Comparison of ENCODE assay signal across 1 cellular context in the genomic region with DNA sequence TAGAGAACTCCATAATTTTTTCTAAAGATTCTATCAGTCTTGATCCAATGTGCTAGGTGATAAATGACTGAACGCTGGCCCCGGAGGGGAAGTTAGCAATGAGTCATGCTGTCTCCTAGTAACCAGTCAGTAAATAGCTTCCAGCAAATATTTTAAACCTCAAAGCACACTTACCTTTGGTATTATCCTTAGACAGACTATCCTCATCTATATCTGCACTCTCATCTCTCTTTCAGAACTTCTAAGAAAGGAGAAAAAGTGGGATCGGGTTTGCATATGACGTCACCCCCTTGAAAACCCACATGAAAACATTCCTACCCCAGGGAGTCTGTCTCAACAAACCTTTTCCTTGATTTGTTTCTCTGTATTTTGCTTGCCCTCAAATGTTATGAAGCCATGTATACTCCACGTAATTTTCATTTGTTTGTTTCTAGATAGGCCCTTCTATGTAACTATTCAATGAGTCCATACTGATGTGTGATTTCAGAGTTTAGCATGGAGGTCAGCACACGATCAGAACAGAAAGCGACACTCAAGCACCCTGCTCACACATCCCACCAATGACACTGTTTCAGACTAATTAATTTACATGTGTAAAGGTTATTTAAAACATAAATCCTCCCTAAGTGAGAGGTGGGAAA.
TF ChIP-seq lines count a peak whose summit lies in the region.

No MANE protein-coding gene starts in this region.

TF ChIP-seq in GM12878, 131 proteins besides CTCF, POLR2A, EP300 and RAD21 (continued from another document and continues in another):
- TF ChIP-seq, protein P1, sequence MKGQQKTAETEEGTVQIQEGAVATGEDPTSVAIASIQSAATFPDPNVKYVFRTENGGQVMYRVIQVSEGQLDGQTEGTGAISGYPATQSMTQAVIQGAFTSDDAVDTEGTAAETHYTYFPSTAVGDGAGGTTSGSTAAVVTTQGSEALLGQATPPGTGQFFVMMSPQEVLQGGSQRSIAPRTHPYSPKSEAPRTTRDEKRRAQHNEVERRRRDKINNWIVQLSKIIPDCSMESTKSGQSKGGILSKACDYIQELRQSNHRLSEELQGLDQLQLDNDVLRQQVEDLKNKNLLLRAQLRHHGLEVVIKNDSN (IDR thresholded peaks at IDR 0.05; ENCODE audit: borderline replicate concordance, extremely low read length, insufficient read depth, low read depth, low read length): no peak
- no peak for TF ChIP-seq EGR1 (IDR thresholded peaks at IDR 0.05; ENCODE audit: borderline replicate concordance in 1 of 2, low read depth in 2 of 2, low read length in 2 of 2)
- TF ChIP-seq, protein P2, sequence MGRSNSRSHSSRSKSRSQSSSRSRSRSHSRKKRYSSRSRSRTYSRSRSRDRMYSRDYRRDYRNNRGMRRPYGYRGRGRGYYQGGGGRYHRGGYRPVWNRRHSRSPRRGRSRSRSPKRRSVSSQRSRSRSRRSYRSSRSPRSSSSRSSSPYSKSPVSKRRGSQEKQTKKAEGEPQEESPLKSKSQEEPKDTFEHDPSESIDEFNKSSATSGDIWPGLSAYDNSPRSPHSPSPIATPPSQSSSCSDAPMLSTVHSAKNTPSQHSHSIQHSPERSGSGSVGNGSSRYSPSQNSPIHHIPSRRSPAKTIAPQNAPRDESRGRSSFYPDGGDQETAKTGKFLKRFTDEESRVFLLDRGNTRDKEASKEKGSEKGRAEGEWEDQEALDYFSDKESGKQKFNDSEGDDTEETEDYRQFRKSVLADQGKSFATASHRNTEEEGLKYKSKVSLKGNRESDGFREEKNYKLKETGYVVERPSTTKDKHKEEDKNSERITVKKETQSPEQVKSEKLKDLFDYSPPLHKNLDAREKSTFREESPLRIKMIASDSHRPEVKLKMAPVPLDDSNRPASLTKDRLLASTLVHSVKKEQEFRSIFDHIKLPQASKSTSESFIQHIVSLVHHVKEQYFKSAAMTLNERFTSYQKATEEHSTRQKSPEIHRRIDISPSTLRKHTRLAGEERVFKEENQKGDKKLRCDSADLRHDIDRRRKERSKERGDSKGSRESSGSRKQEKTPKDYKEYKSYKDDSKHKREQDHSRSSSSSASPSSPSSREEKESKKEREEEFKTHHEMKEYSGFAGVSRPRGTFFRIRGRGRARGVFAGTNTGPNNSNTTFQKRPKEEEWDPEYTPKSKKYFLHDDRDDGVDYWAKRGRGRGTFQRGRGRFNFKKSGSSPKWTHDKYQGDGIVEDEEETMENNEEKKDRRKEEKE (IDR thresholded peaks at IDR 0.05): no peak
- TF ChIP-seq STAT3 (IDR thresholded peaks at IDR 0.05; ENCODE audit: low read depth, low read length): no peak
- TF ChIP-seq, protein P3, sequence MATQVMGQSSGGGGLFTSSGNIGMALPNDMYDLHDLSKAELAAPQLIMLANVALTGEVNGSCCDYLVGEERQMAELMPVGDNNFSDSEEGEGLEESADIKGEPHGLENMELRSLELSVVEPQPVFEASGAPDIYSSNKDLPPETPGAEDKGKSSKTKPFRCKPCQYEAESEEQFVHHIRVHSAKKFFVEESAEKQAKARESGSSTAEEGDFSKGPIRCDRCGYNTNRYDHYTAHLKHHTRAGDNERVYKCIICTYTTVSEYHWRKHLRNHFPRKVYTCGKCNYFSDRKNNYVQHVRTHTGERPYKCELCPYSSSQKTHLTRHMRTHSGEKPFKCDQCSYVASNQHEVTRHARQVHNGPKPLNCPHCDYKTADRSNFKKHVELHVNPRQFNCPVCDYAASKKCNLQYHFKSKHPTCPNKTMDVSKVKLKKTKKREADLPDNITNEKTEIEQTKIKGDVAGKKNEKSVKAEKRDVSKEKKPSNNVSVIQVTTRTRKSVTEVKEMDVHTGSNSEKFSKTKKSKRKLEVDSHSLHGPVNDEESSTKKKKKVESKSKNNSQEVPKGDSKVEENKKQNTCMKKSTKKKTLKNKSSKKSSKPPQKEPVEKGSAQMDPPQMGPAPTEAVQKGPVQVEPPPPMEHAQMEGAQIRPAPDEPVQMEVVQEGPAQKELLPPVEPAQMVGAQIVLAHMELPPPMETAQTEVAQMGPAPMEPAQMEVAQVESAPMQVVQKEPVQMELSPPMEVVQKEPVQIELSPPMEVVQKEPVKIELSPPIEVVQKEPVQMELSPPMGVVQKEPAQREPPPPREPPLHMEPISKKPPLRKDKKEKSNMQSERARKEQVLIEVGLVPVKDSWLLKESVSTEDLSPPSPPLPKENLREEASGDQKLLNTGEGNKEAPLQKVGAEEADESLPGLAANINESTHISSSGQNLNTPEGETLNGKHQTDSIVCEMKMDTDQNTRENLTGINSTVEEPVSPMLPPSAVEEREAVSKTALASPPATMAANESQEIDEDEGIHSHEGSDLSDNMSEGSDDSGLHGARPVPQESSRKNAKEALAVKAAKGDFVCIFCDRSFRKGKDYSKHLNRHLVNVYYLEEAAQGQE (IDR thresholded peaks at IDR 0.05; ENCODE audit: low read depth, low read length): no peak
- TF ChIP-seq BMI1 (IDR thresholded peaks at IDR 0.05; ENCODE audit: borderline replicate concordance): peak; percentile 87
- TF ChIP-seq PML (IDR thresholded peaks at IDR 0.05; ENCODE audit: low read length): no peak
- TF ChIP-seq WRNIP1 (IDR thresholded peaks at IDR 0.05; ENCODE audit: borderline replicate concordance, low read depth, low read length): no peak
- TF ChIP-seq, protein P4, sequence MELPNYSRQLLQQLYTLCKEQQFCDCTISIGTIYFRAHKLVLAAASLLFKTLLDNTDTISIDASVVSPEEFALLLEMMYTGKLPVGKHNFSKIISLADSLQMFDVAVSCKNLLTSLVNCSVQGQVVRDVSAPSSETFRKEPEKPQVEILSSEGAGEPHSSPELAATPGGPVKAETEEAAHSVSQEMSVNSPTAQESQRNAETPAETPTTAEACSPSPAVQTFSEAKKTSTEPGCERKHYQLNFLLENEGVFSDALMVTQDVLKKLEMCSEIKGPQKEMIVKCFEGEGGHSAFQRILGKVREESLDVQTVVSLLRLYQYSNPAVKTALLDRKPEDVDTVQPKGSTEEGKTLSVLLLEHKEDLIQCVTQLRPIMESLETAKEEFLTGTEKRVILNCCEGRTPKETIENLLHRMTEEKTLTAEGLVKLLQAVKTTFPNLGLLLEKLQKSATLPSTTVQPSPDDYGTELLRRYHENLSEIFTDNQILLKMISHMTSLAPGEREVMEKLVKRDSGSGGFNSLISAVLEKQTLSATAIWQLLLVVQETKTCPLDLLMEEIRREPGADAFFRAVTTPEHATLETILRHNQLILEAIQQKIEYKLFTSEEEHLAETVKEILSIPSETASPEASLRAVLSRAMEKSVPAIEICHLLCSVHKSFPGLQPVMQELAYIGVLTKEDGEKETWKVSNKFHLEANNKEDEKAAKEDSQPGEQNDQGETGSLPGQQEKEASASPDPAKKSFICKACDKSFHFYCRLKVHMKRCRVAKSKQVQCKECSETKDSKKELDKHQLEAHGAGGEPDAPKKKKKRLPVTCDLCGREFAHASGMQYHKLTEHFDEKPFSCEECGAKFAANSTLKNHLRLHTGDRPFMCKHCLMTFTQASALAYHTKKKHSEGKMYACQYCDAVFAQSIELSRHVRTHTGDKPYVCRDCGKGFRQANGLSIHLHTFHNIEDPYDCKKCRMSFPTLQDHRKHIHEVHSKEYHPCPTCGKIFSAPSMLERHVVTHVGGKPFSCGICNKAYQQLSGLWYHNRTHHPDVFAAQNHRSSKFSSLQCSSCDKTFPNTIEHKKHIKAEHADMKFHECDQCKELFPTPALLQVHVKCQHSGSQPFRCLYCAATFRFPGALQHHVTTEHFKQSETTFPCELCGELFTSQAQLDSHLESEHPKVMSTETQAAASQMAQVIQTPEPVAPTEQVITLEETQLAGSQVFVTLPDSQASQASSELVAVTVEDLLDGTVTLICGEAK (IDR thresholded peaks at IDR 0.05; ENCODE audit: borderline replicate concordance): no peak; the same call in 1 of the 2 replicates
- TF ChIP-seq SUPT20H (IDR thresholded peaks at IDR 0.05; ENCODE audit: borderline replicate concordance, control insufficient read depth, low read depth, low read length): no peak
- no peak for TF ChIP-seq SREBF1 (IDR thresholded peaks at IDR 0.05; ENCODE audit: low read length)
- no peak for TF ChIP-seq FOXM1 (IDR thresholded peaks at IDR 0.05; ENCODE audit: low read depth, low read length)
- no peak for TF ChIP-seq ZNF207 (IDR thresholded peaks at IDR 0.05; ENCODE audit: borderline replicate concordance)
- TF ChIP-seq, protein P5, sequence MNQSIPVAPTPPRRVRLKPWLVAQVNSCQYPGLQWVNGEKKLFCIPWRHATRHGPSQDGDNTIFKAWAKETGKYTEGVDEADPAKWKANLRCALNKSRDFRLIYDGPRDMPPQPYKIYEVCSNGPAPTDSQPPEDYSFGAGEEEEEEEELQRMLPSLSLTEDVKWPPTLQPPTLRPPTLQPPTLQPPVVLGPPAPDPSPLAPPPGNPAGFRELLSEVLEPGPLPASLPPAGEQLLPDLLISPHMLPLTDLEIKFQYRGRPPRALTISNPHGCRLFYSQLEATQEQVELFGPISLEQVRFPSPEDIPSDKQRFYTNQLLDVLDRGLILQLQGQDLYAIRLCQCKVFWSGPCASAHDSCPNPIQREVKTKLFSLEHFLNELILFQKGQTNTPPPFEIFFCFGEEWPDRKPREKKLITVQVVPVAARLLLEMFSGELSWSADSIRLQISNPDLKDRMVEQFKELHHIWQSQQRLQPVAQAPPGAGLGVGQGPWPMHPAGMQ (IDR thresholded peaks at IDR 0.05; ENCODE audit: borderline replicate concordance): no peak
- TF ChIP-seq CREB1 (IDR thresholded peaks at IDR 0.05; ENCODE audit: low read depth): no peak
- TF ChIP-seq, protein P6, sequence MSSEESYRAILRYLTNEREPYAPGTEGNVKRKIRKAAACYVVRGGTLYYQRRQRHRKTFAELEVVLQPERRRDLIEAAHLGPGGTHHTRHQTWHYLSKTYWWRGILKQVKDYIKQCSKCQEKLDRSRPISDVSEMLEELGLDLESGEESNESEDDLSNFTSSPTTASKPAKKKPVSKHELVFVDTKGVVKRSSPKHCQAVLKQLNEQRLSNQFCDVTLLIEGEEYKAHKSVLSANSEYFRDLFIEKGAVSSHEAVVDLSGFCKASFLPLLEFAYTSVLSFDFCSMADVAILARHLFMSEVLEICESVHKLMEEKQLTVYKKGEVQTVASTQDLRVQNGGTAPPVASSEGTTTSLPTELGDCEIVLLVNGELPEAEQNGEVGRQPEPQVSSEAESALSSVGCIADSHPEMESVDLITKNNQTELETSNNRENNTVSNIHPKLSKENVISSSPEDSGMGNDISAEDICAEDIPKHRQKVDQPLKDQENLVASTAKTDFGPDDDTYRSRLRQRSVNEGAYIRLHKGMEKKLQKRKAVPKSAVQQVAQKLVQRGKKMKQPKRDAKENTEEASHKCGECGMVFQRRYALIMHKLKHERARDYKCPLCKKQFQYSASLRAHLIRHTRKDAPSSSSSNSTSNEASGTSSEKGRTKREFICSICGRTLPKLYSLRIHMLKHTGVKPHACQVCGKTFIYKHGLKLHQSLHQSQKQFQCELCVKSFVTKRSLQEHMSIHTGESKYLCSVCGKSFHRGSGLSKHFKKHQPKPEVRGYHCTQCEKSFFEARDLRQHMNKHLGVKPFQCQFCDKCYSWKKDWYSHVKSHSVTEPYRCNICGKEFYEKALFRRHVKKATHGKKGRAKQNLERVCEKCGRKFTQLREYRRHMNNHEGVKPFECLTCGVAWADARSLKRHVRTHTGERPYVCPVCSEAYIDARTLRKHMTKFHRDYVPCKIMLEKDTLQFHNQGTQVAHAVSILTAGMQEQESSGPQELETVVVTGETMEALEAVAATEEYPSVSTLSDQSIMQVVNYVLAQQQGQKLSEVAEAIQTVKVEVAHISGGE (CRISPR knock-in tag; IDR thresholded peaks at IDR 0.05): no peak
- no peak for TF ChIP-seq TAF1 (IDR thresholded peaks at IDR 0.05; ENCODE audit: borderline replicate concordance, low read depth, low read length)
- TF ChIP-seq NFYA (IDR thresholded peaks at IDR 0.05; ENCODE audit: borderline replicate concordance, low read depth, low read length): no peak
- no peak for TF ChIP-seq RCOR1 (conservative IDR thresholded peaks at IDR 0.05; ENCODE audit: low read depth, low read length)
- TF ChIP-seq POLR2AphosphoS5 (IDR thresholded peaks at IDR 0.05; ENCODE audit: low read length): no peak
- TF ChIP-seq, protein P7, sequence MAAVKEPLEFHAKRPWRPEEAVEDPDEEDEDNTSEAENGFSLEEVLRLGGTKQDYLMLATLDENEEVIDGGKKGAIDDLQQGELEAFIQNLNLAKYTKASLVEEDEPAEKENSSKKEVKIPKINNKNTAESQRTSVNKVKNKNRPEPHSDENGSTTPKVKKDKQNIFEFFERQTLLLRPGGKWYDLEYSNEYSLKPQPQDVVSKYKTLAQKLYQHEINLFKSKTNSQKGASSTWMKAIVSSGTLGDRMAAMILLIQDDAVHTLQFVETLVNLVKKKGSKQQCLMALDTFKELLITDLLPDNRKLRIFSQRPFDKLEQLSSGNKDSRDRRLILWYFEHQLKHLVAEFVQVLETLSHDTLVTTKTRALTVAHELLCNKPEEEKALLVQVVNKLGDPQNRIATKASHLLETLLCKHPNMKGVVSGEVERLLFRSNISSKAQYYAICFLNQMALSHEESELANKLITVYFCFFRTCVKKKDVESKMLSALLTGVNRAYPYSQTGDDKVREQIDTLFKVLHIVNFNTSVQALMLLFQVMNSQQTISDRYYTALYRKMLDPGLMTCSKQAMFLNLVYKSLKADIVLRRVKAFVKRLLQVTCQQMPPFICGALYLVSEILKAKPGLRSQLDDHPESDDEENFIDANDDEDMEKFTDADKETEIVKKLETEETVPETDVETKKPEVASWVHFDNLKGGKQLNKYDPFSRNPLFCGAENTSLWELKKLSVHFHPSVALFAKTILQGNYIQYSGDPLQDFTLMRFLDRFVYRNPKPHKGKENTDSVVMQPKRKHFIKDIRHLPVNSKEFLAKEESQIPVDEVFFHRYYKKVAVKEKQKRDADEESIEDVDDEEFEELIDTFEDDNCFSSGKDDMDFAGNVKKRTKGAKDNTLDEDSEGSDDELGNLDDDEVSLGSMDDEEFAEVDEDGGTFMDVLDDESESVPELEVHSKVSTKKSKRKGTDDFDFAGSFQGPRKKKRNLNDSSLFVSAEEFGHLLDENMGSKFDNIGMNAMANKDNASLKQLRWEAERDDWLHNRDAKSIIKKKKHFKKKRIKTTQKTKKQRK (IDR thresholded peaks at IDR 0.05; ENCODE audit: low read depth, low read length): no peak
- TF ChIP-seq BRCA1 (IDR thresholded peaks at IDR 0.05; ENCODE audit: low read depth, low read length): no peak
- TF ChIP-seq PAX5 (IDR thresholded peaks at IDR 0.05; ENCODE audit: borderline replicate concordance, low read depth, low read length): no peak
- no peak for TF ChIP-seq NR2C1 (IDR thresholded peaks at IDR 0.05)
- TF ChIP-seq, protein P8, sequence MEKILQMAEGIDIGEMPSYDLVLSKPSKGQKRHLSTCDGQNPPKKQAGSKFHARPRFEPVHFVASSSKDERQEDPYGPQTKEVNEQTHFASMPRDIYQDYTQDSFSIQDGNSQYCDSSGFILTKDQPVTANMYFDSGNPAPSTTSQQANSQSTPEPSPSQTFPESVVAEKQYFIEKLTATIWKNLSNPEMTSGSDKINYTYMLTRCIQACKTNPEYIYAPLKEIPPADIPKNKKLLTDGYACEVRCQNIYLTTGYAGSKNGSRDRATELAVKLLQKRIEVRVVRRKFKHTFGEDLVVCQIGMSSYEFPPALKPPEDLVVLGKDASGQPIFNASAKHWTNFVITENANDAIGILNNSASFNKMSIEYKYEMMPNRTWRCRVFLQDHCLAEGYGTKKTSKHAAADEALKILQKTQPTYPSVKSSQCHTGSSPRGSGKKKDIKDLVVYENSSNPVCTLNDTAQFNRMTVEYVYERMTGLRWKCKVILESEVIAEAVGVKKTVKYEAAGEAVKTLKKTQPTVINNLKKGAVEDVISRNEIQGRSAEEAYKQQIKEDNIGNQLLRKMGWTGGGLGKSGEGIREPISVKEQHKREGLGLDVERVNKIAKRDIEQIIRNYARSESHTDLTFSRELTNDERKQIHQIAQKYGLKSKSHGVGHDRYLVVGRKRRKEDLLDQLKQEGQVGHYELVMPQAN (conservative IDR thresholded peaks at IDR 0.05): no peak
- TF ChIP-seq SREBF2 (IDR thresholded peaks at IDR 0.05; ENCODE audit: low read length): no peak
- peak; percentile 98 for TF ChIP-seq ATF7 (IDR thresholded peaks at IDR 0.05; ENCODE audit: low read depth)
